In genomic region chr13:24243311-24243710, GRCh38 we compare ENCODE assay signal across 1 cellular context.
TF ChIP-seq lines count a peak whose summit lies in the region.

No MANE protein-coding gene starts in this region.

TF ChIP-seq in WTC11, 78 proteins besides CTCF, POLR2A, EP300 and RAD21 (continued from another document):
- TF ChIP-seq, protein P1, sequence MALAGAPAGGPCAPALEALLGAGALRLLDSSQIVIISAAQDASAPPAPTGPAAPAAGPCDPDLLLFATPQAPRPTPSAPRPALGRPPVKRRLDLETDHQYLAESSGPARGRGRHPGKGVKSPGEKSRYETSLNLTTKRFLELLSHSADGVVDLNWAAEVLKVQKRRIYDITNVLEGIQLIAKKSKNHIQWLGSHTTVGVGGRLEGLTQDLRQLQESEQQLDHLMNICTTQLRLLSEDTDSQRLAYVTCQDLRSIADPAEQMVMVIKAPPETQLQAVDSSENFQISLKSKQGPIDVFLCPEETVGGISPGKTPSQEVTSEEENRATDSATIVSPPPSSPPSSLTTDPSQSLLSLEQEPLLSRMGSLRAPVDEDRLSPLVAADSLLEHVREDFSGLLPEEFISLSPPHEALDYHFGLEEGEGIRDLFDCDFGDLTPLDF (CRISPR knock-in tag; IDR thresholded peaks at IDR 0.05): no peak
- TF ChIP-seq ZNF281 (CRISPR knock-in tag; IDR thresholded peaks at IDR 0.05) (no peak), RORB (CRISPR knock-in tag; IDR thresholded peaks at IDR 0.05) (no peak), JUN (CRISPR knock-in tag; IDR thresholded peaks at IDR 0.05) (no peak)
